Comparison of ENCODE assay signal across 8 cellular contexts in genomic region chr9:91515074-91515687, GRCh38.
A peak's percentile ranks its signal among the peaks of the same experiment; 100 is the strongest.
DNase-seq lines count a peak whose midpoint lies in the region; ATAC-seq and TF ChIP-seq lines count a peak whose summit lies in the region.

No MANE protein-coding gene starts in this region.

- intact Hi-C loops in MCF 10A (cut with micrococcal nuclease) = no loop called here
- intact Hi-C loops in colonic mucosa (cut with DNase I) = no loop called here

- no peaks in the 10 kb centered on the region for H3K36me3 Mint-ChIP-seq in MCF 10A (ENCODE audit: insufficient read depth, unreplicated experiment)

- no TSS peak for BruUV-seq in MCF 10A (replicated peaks; lab: Mats Ljungman, UMichigan)

- H3K9me3 ChIP-seq in colonic mucosa = no peaks in the 10 kb centered on the region

- no peak overlapping the region for H3K9ac ChIP-seq in colonic mucosa (ENCODE audit: low read depth in 2 of 2, low read length in 2 of 2)

- CTCF ChIA-PET in MCF 10A (lab: Yijun Ruan, JAX) = interaction anchor here (0.6 to 1.2 kb wide), 2 partner anchors 15 to 737 kb away, joined by 3 to 4 read pairs; no protein-coding TSS in a partner anchor

- H3K4me1 Mint-ChIP-seq in stimulated activated naive CD8-positive, alpha-beta T cell treated with anti-CD3 and anti-CD28 coated beads, Interleukin-15, amount 100 ng/mL, for 72 hours = no peaks in the 10 kb centered on the region
- no peaks in the 10 kb centered on the region for H3K4me1 Mint-ChIP-seq in MCF 10A (ENCODE audit: insufficient read depth, unreplicated experiment)

- H3K4me1 ChIP-seq in colonic mucosa = no peaks in the 10 kb centered on the region

- H3K4me3 Mint-ChIP-seq in stimulated activated naive CD8-positive, alpha-beta T cell treated with anti-CD3 and anti-CD28 coated beads, Interleukin-15, amount 100 ng/mL, for 72 hours = no peak overlapping the region
- no peak overlapping the region for H3K4me3 Mint-ChIP-seq in MCF 10A (ENCODE audit: unreplicated experiment)

- H3K27ac Mint-ChIP-seq in stimulated activated naive CD8-positive, alpha-beta T cell treated with anti-CD3 and anti-CD28 coated beads, Interleukin-15, amount 100 ng/mL, for 72 hours = no peak overlapping the region
- H3K27ac Mint-ChIP-seq in MCF 10A (ENCODE audit: low read depth, unreplicated experiment) = no peak overlapping the region

- peak; percentile 57 for ATAC-seq in stimulated activated naive CD8-positive, alpha-beta T cell treated with anti-CD3 and anti-CD28 coated beads, Interleukin-15, Interleukin-2, amounts not matched to agents 100 U/mL and 50 U/mL, for 24 hours
- ATAC-seq in stimulated activated naive CD8-positive, alpha-beta T cell treated with anti-CD3 and anti-CD28 coated beads, Interleukin-15, amount 100 ng/mL, for 72 hours = no peak
- ATAC-seq in HG03520 (IDR thresholded peaks at IDR 0.05; ENCODE audit: unreplicated experiment) = peak; percentile 64

- no peaks in the 10 kb centered on the region for H3K27me3 ChIP-seq in colonic mucosa

- H3K27ac ChIP-seq in colonic mucosa = no peak overlapping the region

- DNase-seq in stimulated activated naive CD8-positive, alpha-beta T cell treated with anti-CD3 and anti-CD28 coated beads, Interleukin-15, Interleukin-2, amounts not matched to agents 100 U/mL and 50 U/mL, for 24 hours = peak; percentile 14
- no peak for DNase-seq in stimulated activated naive CD8-positive, alpha-beta T cell treated with anti-CD3 and anti-CD28 coated beads, Interleukin-15, amount 100 ng/mL, for 72 hours
- DNase-seq in MCF 10A (ENCODE audit: unreplicated experiment) (peak; percentile 50), middle frontal gyrus (ENCODE audit: extremely low spot score, low spot score) (peak; percentile 53), colonic mucosa (no peak)
- no peak for DNase-seq in activated effector memory CD4-positive, alpha-beta T cell treated with Interleukin-2 at 50 U/mL for 16 hours
- DNase-seq in effector CD4-positive, alpha-beta T cell = no peak

- H3K4me3 ChIP-seq in colonic mucosa = no peak overlapping the region

- peaks cover 5 to 6% of the 10 kb centered on the region in 2 donors for H3K9me3 Mint-ChIP-seq in stimulated activated naive CD8-positive, alpha-beta T cell treated with anti-CD3 and anti-CD28 coated beads, Interleukin-15, amount 100 ng/mL, for 72 hours
- peaks cover 15% of the 10 kb centered on the region for H3K9me3 Mint-ChIP-seq in MCF 10A (ENCODE audit: unreplicated experiment)

- H3K36me3 ChIP-seq in colonic mucosa = no peaks in the 10 kb centered on the region

- peaks cover 43% of the 10 kb centered on the region for H3K27me3 Mint-ChIP-seq in stimulated activated naive CD8-positive, alpha-beta T cell treated with anti-CD3 and anti-CD28 coated beads, Interleukin-15, amount 100 ng/mL, for 72 hours
- H3K27me3 Mint-ChIP-seq in MCF 10A (ENCODE audit: insufficient read depth, unreplicated experiment) = no peaks in the 10 kb centered on the region

- POLR2A ChIA-PET in MCF 10A (lab: Yijun Ruan, JAX) = interaction anchor here (0.7 to 1.6 kb wide), 4 partner anchors 11 to 211 kb away, joined by 3 to 8 read pairs (median 4); no protein-coding TSS in a partner anchor

- TF ChIP-seq CTCF in MCF 10A (IDR thresholded peaks at IDR 0.05; ENCODE audit: unreplicated experiment) (no peak), colonic mucosa (IDR thresholded peaks at IDR 0.05) (no peak)

Comparison
In these comparisons a context has a peak if more than half of its experiments do, and no peak if none do; other contexts are left out.
1. DNase-seq: peak in stimulated activated naive CD8-positive, alpha-beta T cell treated with anti-CD3 and anti-CD28 coated beads, Interleukin-15, Interleukin-2, amounts not matched to agents 100 U/mL and 50 U/mL, for 24 hours (single experiment), MCF 10A (single experiment) and middle frontal gyrus (single experiment); none in stimulated activated naive CD8-positive, alpha-beta T cell treated with anti-CD3 and anti-CD28 coated beads, Interleukin-15, amount 100 ng/mL, for 72 hours (0 of 2), colonic mucosa (single experiment), activated effector memory CD4-positive, alpha-beta T cell treated with Interleukin-2 at 50 U/mL for 16 hours (single experiment) and effector CD4-positive, alpha-beta T cell (single experiment).